In the genomic region with DNA sequence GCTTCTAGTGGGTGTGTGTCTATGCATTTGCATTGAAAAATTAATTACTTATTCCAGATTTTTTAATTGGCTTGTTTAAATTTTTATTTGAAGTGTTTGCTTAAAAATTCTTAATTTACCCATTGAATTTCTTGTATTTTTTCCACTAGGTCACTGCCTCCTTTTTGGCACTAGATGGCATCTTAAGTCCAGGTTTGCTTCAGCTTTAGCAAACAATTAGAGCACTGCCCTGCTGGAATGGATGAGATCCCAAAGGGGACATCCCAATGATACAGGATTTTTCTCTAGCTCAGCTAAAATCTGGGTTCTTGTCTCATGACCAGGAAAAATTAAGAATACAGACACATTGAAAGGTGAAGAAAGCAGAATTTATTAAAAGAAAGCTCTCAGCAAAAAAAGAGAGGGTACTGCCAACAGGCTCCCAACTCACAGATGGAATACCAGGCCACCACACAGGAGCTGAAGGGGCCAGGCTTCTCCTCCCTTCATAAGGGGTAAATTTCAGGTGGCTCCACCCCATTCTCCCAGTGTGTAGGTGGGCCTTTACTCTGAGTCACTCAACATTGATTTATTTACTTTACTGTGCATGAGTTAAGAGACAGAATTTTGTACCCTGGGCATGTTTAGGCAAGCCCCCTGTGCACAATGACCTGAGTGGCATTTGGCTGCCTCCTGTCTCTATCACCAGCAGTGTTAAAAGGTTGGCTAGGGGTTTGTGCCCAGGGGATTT, we compare ENCODE assay signal across 8 cellular contexts.
A peak's percentile ranks its signal among the peaks of the same experiment; 100 is the strongest.
DNase-seq lines count a peak whose midpoint lies in the region; ATAC-seq, FAIRE-seq and TF ChIP-seq lines count a peak whose summit lies in the region.

No MANE protein-coding gene starts in this region.

- intact Hi-C loops in kidney (cut with DNase I): no loop called here

- no peak overlapping the region for H3K27ac ChIP-seq in kidney (ENCODE audit: low read depth in 2 of 2, low read length in 2 of 2)

- H3K27me3 ChIP-seq in BE2C: no peaks in the 10 kb centered on the region

- no peak overlapping the region for H3K9ac ChIP-seq in kidney (ENCODE audit: low read length in 2 of 2)

- no peak for FAIRE-seq in kidney (lab: Jason Lieb, UNC)

- H3K9me3 ChIP-seq in BE2C (no peaks in the 10 kb centered on the region; the same call in 1 of the 2 replicates), kidney (ENCODE audit: control insufficient read depth in 1 of 2, low read length in 2 of 2) (no peaks in the 10 kb centered on the region)

- DNase-seq in BE2C: peak; percentile 9
- DNase-seq in NCI-H1105 treated with DMSO at 0.1 percent for 48 hours (lab: John Stamatoyannopoulos, UW): peak; percentile 40
- DNase-seq in dedifferentiated amniotic fluid mesenchymal stem cell (ENCODE audit: extremely low spot score): peak; percentile 46
- DNase-seq in putamen (ENCODE audit: low spot score): peak; percentile 9
- DNase-seq in 8988T: no peak
- DNase-seq in kidney: no peak
- no peak for DNase-seq in D341Med (ENCODE audit: low spot score)

- no peak overlapping the region for H3K4me3 ChIP-seq in BE2C (ENCODE audit: low read depth, low read length)
- H3K4me3 ChIP-seq in kidney (ENCODE audit: low read length in 2 of 2): no peak overlapping the region

- peak; percentile 73 for TF ChIP-seq CTCF in BE2C (IDR thresholded peaks at IDR 0.05; ENCODE audit: low read depth, low read length)
- TF ChIP-seq CTCF in kidney (IDR thresholded peaks at IDR 0.05; ENCODE audit: borderline replicate concordance, extremely low read depth, insufficient read depth): no peak

- no peaks in the 10 kb centered on the region for H3K36me3 ChIP-seq in BE2C
- H3K36me3 ChIP-seq in kidney (ENCODE audit: control insufficient read depth in 1 of 2, insufficient read depth in 2 of 2, low read length in 2 of 2): no peaks in the 10 kb centered on the region

- H3K4me1 ChIP-seq in BE2C (no peaks in the 10 kb centered on the region), kidney (ENCODE audit: control insufficient read depth in 1 of 2, insufficient read depth in 1 of 2, low read depth in 1 of 2, low read length in 2 of 2) (no peaks in the 10 kb centered on the region)

- ATAC-seq in GM19351 (IDR thresholded peaks at IDR 0.05; ENCODE audit: unreplicated experiment): peak; percentile 64

Comparison
In these comparisons a context has a peak if more than half of its experiments do, and no peak if none do; other contexts are left out.
1. DNase-seq: peak in BE2C (single experiment), NCI-H1105 treated with DMSO at 0.1 percent for 48 hours (single experiment), dedifferentiated amniotic fluid mesenchymal stem cell (single experiment) and putamen (single experiment); none in 8988T (single experiment), kidney (single experiment) and D341Med (single experiment).